Comparison of ENCODE assay signal across 17 cellular contexts in the genomic region with DNA sequence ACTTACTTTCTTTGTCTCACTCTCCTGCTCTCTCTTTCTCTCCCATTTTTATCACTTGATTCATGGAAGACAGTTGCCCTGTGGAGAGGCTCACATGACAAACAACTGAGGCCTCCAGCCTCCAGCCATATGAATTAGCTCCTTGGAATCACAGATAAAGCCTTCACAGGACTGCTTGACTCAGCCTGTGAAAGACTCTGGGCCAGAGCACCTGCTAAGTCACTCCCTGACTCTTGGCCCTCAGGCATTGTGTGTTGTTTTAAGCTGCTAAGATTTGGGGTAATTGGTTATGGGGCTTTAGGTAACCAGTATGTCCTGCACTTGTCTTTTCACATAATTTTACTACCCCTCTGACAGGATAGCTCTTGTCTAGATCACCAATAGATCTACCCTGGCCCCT.
"Had no signal": no experiment of that assay in that cellular context is flagged by ENCODE, and none has a peak within 500 bp of the region (broad histone marks: within the 10 kb centered on the region; RNA-seq: fewer than 3 reads in every experiment).

No MANE protein-coding gene starts in this region.

- H3K27ac ChIP-seq: coronary artery, esophagus muscularis mucosa, gastrocnemius medialis, heart right ventricle, left ventricle myocardium inferior, lower lobe of right lung, pancreas, thyroid gland, upper lobe of left lung, uterus had no signal

- H3K4me1 ChIP-seq: esophagus muscularis mucosa, gastrocnemius medialis, heart right ventricle, left ventricle myocardium inferior, lower lobe of right lung, pancreas, thyroid gland, upper lobe of left lung, uterus had no signal

- DNase-seq: effector CD4-positive, alpha-beta T cell; gastrocnemius medialis; heart right ventricle; left ventricle myocardium inferior; lower lobe of right lung; naive B cell; occipital lobe; pancreas; right cardiac atrium; stimulated activated CD4-positive, alpha-beta T cell treated with anti-CD3 and anti-CD28 coated beads, Interleukin-2, amount 100 ng/mL, for 48 hours; stimulated activated naive CD4-positive, alpha-beta T cell treated with Interleukin-2 at 50 U/mL for 16 hours; thyroid gland; upper lobe of left lung; uterus had no signal

- H3K36me3 ChIP-seq: esophagus muscularis mucosa, gastrocnemius medialis, heart right ventricle, left ventricle myocardium inferior, lower lobe of right lung, pancreas, thyroid gland, upper lobe of left lung, uterus had no signal

- H3K4me2 ChIP-seq: smooth muscle cell had no signal

- H3K4me3 ChIP-seq: coronary artery, esophagus muscularis mucosa, gastrocnemius medialis, heart right ventricle, left ventricle myocardium inferior, lower lobe of right lung, pancreas, smooth muscle cell, thyroid gland, upper lobe of left lung, uterus had no signal

- H3K27me3 ChIP-seq: gastrocnemius medialis, pancreas, thyroid gland, upper lobe of left lung, uterus had no signal

- H3K9me3 ChIP-seq: esophagus muscularis mucosa, gastrocnemius medialis, heart right ventricle, left ventricle myocardium inferior, lower lobe of right lung, pancreas, thyroid gland, upper lobe of left lung, uterus had no signal
